Comparison of ENCODE assay signal across 8 cellular contexts in the genomic region with DNA sequence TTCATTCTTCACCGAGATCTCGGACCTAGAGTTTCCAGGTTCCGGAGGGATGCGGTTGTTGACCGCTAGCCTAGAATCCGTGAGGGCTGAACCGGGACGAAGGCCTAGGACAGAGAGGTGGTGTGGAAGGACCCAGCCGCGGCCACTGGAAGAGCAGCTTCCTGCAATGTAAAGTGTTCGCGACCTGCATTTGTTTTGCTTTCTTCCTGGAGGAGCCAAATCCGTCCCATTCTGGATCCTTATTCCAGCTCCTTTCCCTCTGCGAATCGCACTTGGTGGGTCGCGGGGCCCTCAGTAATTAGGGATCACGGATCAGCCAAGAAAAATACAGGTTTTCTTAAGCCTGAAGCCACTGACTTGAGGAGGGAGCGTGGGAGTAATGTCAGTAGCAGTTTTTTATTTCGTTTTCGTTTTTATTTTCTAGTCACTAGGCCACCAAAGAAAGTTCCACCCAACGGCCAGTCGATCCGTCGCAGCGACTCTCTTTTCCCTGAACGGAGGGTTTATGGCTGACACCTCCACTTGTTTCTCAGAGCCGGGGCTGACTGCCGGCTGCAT. TPM values are rescaled to one million over a fixed set of nuclear protein-coding genes. Genes with fewer than 3 reads are reported as not detected.
DNase-seq lines count a peak whose midpoint lies in the region; ATAC-seq and TF ChIP-seq lines count a peak whose summit lies in the region.

No MANE protein-coding gene starts in this region.

- H3K27me3 ChIP-seq in Caco-2 (replicated peaks; ENCODE audit: control insufficient read depth, insufficient read depth, low read length) (no peaks in the 10 kb centered on the region), mucosa of rectum (ENCODE audit: control insufficient read depth in 2 of 2, insufficient read depth in 2 of 2, low read length in 2 of 2) (peaks cover 23 to 35% of the 10 kb centered on the region in 2 donors)

- peak overlapping the region; percentile 89 for H3K4me3 Mint-ChIP-seq in Caco-2 (ENCODE audit: unreplicated experiment)

- H3K27ac ChIP-seq in mucosa of rectum (ENCODE audit: low read depth in 2 of 2, low read length in 2 of 2), result peak overlapping the region; percentile 89 to 96

- H3K9me3 Mint-ChIP-seq in Caco-2 (ENCODE audit: unreplicated experiment), result peaks cover 8% of the 10 kb centered on the region

- peak overlapping the region; percentile 72 to 81 for H3K9ac ChIP-seq in mucosa of rectum (ENCODE audit: low read depth in 1 of 2, low read length in 2 of 2)

- no peak for DNase-seq in Caco-2
- no peak for DNase-seq in astrocyte of the cerebellum (ENCODE audit: low read depth)
- DNase-seq in NCI-H446 treated with DMSO at 0.1 percent for 48 hours (lab: John Stamatoyannopoulos, UW), result no peak
- DNase-seq in HPDE6-E6E7 (ENCODE audit: extremely low spot score), result no peak
- no peak for DNase-seq in central memory CD4-positive, alpha-beta T cell

- BruUV-seq in Caco-2 (replicated peaks; lab: Mats Ljungman, UMichigan), result TSS peak; percentile 51

- H3K36me3 ChIP-seq in Caco-2 (ENCODE audit: control insufficient read depth, insufficient read depth, low read length), result no peaks in the 10 kb centered on the region
- no peaks in the 10 kb centered on the region for H3K36me3 ChIP-seq in mucosa of rectum (ENCODE audit: control insufficient read depth in 2 of 2, insufficient read depth in 2 of 2, low read length in 2 of 2)

- H3K27me3 Mint-ChIP-seq in Caco-2 (ENCODE audit: insufficient read depth, unreplicated experiment), result no peaks in the 10 kb centered on the region

- POLR2A ChIA-PET in Caco-2 (lab: Charles Lee), result interaction anchor here (1.0 kb wide), 1 partner anchor 17 kb away, joined by 7 read pairs; no protein-coding TSS in a partner anchor

- intact Hi-C loops in Caco-2 (cut with micrococcal nuclease; ENCODE audit: unreplicated experiment), result loop anchor here (5.0 kb wide), 2 partner anchors 49 to 79 kb away; no protein-coding TSS in a partner anchor

- peaks cover 10% of the 10 kb centered on the region for H3K36me3 Mint-ChIP-seq in Caco-2 (ENCODE audit: insufficient read depth, unreplicated experiment)

- TF ChIP-seq CTCF in Caco-2 (IDR thresholded peaks at IDR 0.05; ENCODE audit: insufficient read depth in 1 of 2, low read depth in 1 of 2, low read length in 1 of 2, severe bottlenecking in 1 of 2, unreplicated experiment in 1 of 2), result no peak
- no peak for TF ChIP-seq CTCF in astrocyte of the cerebellum (IDR thresholded peaks at IDR 0.05; ENCODE audit: low read depth, low read length, missing control alignments)

- CTCF ChIA-PET in Caco-2 (lab: Charles Lee), result interaction anchor here (0.8 to 1.3 kb wide), 2 partner anchors 28 to 83 kb away, joined by 3 to 6 read pairs; no protein-coding TSS in a partner anchor

- ATAC-seq in GM19463 (IDR thresholded peaks at IDR 0.05; ENCODE audit: unreplicated experiment) (peak; percentile 23), HG03457 (IDR thresholded peaks at IDR 0.05; ENCODE audit: unreplicated experiment) (peak; percentile 9)

- peaks cover 14% of the 10 kb centered on the region for H3K4me1 Mint-ChIP-seq in Caco-2 (ENCODE audit: low read depth, unreplicated experiment)

- H3K4me3 ChIP-seq in Caco-2 (ENCODE audit: low read depth, low read length), result peak overlapping the region; percentile 51
- H3K4me3 ChIP-seq in astrocyte of the cerebellum (ENCODE audit: low read depth, low read length), result peak overlapping the region; percentile 55
- H3K4me3 ChIP-seq in mucosa of rectum (ENCODE audit: low read length in 2 of 2), result peak overlapping the region; percentile 68 to 80

- H3K4me1 ChIP-seq in Caco-2 (peaks cover 12% of the 10 kb centered on the region), mucosa of rectum (ENCODE audit: control insufficient read depth in 2 of 2, insufficient read depth in 2 of 2, low read length in 2 of 2) (peaks cover 11 to 14% of the 10 kb centered on the region in 2 donors)

- in situ Hi-C loops in astrocyte of the cerebellum (cut with HindIII; ENCODE audit: low sequenced_read_pairs), result no loop called here

- peak overlapping the region; percentile 94 for H3K27ac Mint-ChIP-seq in Caco-2 (ENCODE audit: unreplicated experiment)

- H3K9me3 ChIP-seq in Caco-2 (0 out of 2 replicates have a peak, but pooled peaks cover 3% of the 10 kb centered on the region), mucosa of rectum (ENCODE audit: control insufficient read depth in 2 of 2, low read length in 2 of 2) (no peaks in the 10 kb centered on the region)

RNA-seq across cellular contexts. Expression of a gene that starts 48.6 kb away (rescaled TPM):
- total RNA-seq in Caco-2 (2022), result 3.1 and 4.1 TPM in 2 replicates
